Comparison of ENCODE assay signal across 8 cellular contexts in genomic region chr15:52481915-52482314, GRCh38. TPM values are rescaled to one million over a fixed set of nuclear protein-coding genes. Genes with fewer than 3 reads are reported as not detected.
A peak's percentile ranks its signal among the peaks of the same experiment; 100 is the strongest.
DNase-seq lines count a peak whose midpoint lies in the region; ATAC-seq and TF ChIP-seq lines count a peak whose summit lies in the region.

No MANE protein-coding gene starts in this region.

- in situ Hi-C loops in mammary epithelial cell (cut with MboI; ENCODE audit: low sequenced_read_pairs in 2 of 2) (no loop called here), astrocyte of the cerebellum (cut with HindIII; ENCODE audit: low sequenced_read_pairs) (no loop called here)

- TF ChIP-seq CTCF in mammary epithelial cell (conservative IDR thresholded peaks at IDR 0.05 in 1 of 2, IDR thresholded peaks at IDR 0.05 in 1 of 2; ENCODE audit: extremely low read depth in 1 of 2, insufficient read depth in 1 of 2, low read depth in 1 of 2, low read length in 2 of 2) (no peak), MCF 10A (IDR thresholded peaks at IDR 0.05; ENCODE audit: unreplicated experiment) (no peak), OCI-LY7 (conservative IDR thresholded peaks at IDR 0.05; ENCODE audit: low read length) (no peak), astrocyte of the cerebellum (IDR thresholded peaks at IDR 0.05; ENCODE audit: low read depth, low read length, missing control alignments) (no peak)

- H4K20me1 ChIP-seq in mammary epithelial cell (ENCODE audit: insufficient read depth, low read length) (no peaks in the 10 kb centered on the region), OCI-LY7 (ENCODE audit: insufficient read depth, low read length) (no peaks in the 10 kb centered on the region)

- H3K36me3 ChIP-seq in mammary epithelial cell (ENCODE audit: insufficient read depth, low read length) (no peaks in the 10 kb centered on the region), OCI-LY7 (ENCODE audit: insufficient read depth, low read length) (peaks cover 9% of the 10 kb centered on the region)
- H3K36me3 ChIP-seq in naive thymus-derived CD4-positive, alpha-beta T cell (ENCODE audit: control insufficient read depth in 2 of 3, insufficient read depth in 3 of 3, low read length in 3 of 3), result no peaks in the 10 kb centered on the region

- H3K27me3 ChIP-seq in mammary epithelial cell (ENCODE audit: insufficient read depth, low read length), result no peaks in the 10 kb centered on the region
- no peaks in the 10 kb centered on the region for H3K27me3 ChIP-seq in naive thymus-derived CD4-positive, alpha-beta T cell (ENCODE audit: control insufficient read depth in 2 of 2, insufficient read depth in 2 of 2, low read length in 2 of 2)

- H3K27me3 Mint-ChIP-seq in MCF 10A (ENCODE audit: insufficient read depth, unreplicated experiment), result no peaks in the 10 kb centered on the region
- no peaks in the 10 kb centered on the region for H3K27me3 Mint-ChIP-seq in naive thymus-derived CD4-positive, alpha-beta T cell

- ATAC-seq in HG02852 (IDR thresholded peaks at IDR 0.05; ENCODE audit: unreplicated experiment), result peak; percentile 100
- peak; percentile 99 for ATAC-seq in naive thymus-derived CD4-positive, alpha-beta T cell

- BruUV-seq in mammary epithelial cell (replicated peaks; lab: Mats Ljungman, UMichigan) (no TSS peak), MCF 10A (replicated peaks; lab: Mats Ljungman, UMichigan) (no TSS peak), OCI-LY7 (replicated peaks; lab: Mats Ljungman, UMichigan) (no TSS peak)

- H3K9ac ChIP-seq in mammary epithelial cell (ENCODE audit: insufficient read depth, low read length), result no peak overlapping the region

- intact Hi-C loops in mammary epithelial cell (cut with micrococcal nuclease), result loop anchor here (5.0 kb wide), 1 partner anchor 45 kb away; the partner anchor contains the start of gene MYO5A
- intact Hi-C loops in MCF 10A (cut with micrococcal nuclease), result no loop called here
- intact Hi-C loops in OCI-LY7 (cut with micrococcal nuclease; ENCODE audit: unreplicated experiment), result loop anchor here (1.0 to 5.0 kb wide), 4 partner anchors 16 to 195 kb away; partner anchors contain the start of genes ATOSA and MYO5A
- intact Hi-C loops in naive thymus-derived CD4-positive, alpha-beta T cell (cut with micrococcal nuclease), result loop anchor here (1.0 to 10.0 kb wide), 9 partner anchors 17 to 747 kb away; partner anchors contain the start of genes ARPP19 (in 1 of the 2) and LYSMD2 (in 1 of the 2)

- peak overlapping the region; percentile 44 for H3K27ac ChIP-seq in mammary epithelial cell (ENCODE audit: insufficient read depth, low read depth, low read length)
- peak overlapping the region; percentile 93 for H3K27ac ChIP-seq in OCI-LY7 (ENCODE audit: low read depth, low read length, poor library complexity, severe bottlenecking)
- H3K27ac ChIP-seq in naive thymus-derived CD4-positive, alpha-beta T cell (ENCODE audit: low read depth, low read length), result no peak overlapping the region

- CTCF ChIA-PET in mammary epithelial cell (lab: Charles Lee; ENCODE audit: low non-redundant PET), result no interaction called here
- CTCF ChIA-PET in MCF 10A (lab: Yijun Ruan, JAX), result interaction anchor here (0.5 to 0.8 kb wide), 4 partner anchors 9 to 1449 kb away, joined by 3 read pairs; no protein-coding TSS in a partner anchor
- CTCF ChIA-PET in OCI-LY7 (lab: Charles Lee; ENCODE audit: unreplicated experiment), result interaction anchor here (1.1 kb wide), 1 partner anchor 15 kb away, joined by 5 read pairs; no protein-coding TSS in a partner anchor
- CTCF ChIA-PET in naive thymus-derived CD4-positive, alpha-beta T cell (lab: Charles Lee), result interaction anchor here (0.5 to 0.8 kb wide), 2 partner anchors 46 to 106 kb away, joined by 3 read pairs; partner anchors contain the start of gene MYO5A

- peak overlapping the region; percentile 56 for H3K4me2 ChIP-seq in mammary epithelial cell (ENCODE audit: insufficient read depth, low read depth, low read length)
- peak overlapping the region; percentile 78 for H3K4me2 ChIP-seq in OCI-LY7 (ENCODE audit: low read length)

- H3K4me1 Mint-ChIP-seq in MCF 10A (ENCODE audit: insufficient read depth, unreplicated experiment), result peaks cover 38% of the 10 kb centered on the region
- peaks cover 56 to 71% (median 59%) of the 10 kb centered on the region in 7 donors for H3K4me1 Mint-ChIP-seq in naive thymus-derived CD4-positive, alpha-beta T cell

- peaks cover 39% of the 10 kb centered on the region for H3K4me1 ChIP-seq in mammary epithelial cell (ENCODE audit: insufficient read depth, low read length)
- peaks cover 57% of the 10 kb centered on the region for H3K4me1 ChIP-seq in OCI-LY7 (ENCODE audit: insufficient read depth, low read length, poor library complexity, severe bottlenecking)
- H3K4me1 ChIP-seq in naive thymus-derived CD4-positive, alpha-beta T cell (ENCODE audit: control insufficient read depth in 2 of 2, insufficient read depth in 2 of 2, low read length in 2 of 2), result peaks cover 30 to 43% of the 10 kb centered on the region in 2 donors

- no peak overlapping the region for H3K27ac Mint-ChIP-seq in MCF 10A (ENCODE audit: low read depth, unreplicated experiment)
- peak overlapping the region; percentile 15 to 88 (median 53) for H3K27ac Mint-ChIP-seq in naive thymus-derived CD4-positive, alpha-beta T cell

- H3K4me3 ChIP-seq in mammary epithelial cell (replicated peaks in 1 of 3; ENCODE audit: insufficient read depth in 1 of 3, low read depth in 2 of 3, low read length in 3 of 3) (no peak overlapping the region), OCI-LY7 (ENCODE audit: low read depth, low read length, poor library complexity, severe bottlenecking) (peak overlapping the region; percentile 55), astrocyte of the cerebellum (ENCODE audit: low read depth, low read length) (no peak overlapping the region)
- H3K4me3 ChIP-seq in naive thymus-derived CD4-positive, alpha-beta T cell (ENCODE audit: low read length), result peak overlapping the region; percentile 36

- DNase-seq in mammary epithelial cell, result peak; percentile 76
- no peak for DNase-seq in MCF 10A (ENCODE audit: unreplicated experiment)
- peak; percentile 94 for DNase-seq in OCI-LY7 (ENCODE audit: low spot score)
- DNase-seq in astrocyte of the cerebellum (ENCODE audit: low read depth), result peak; percentile 80
- DNase-seq in naive thymus-derived CD4-positive, alpha-beta T cell, result peak in 7 of 9 donors; percentile 75 to 91 (median 87)
- no peak for DNase-seq in NCI-H2107 treated with DMSO at 0.1 percent for 48 hours (lab: John Stamatoyannopoulos, UW; ENCODE audit: unreplicated experiment)
- no peak for DNase-seq in NCI-H446 (lab: John Stamatoyannopoulos, UW)

- H2AFZ ChIP-seq in mammary epithelial cell (ENCODE audit: low read depth, low read length) (no peak overlapping the region), OCI-LY7 (ENCODE audit: low read length) (peak overlapping the region; percentile 34; the same call in 1 of the 2 replicates)

- H3K9me3 ChIP-seq in mammary epithelial cell (replicated peaks; ENCODE audit: insufficient read depth, low read length) (no peaks in the 10 kb centered on the region), OCI-LY7 (ENCODE audit: low read length) (peaks cover 10% of the 10 kb centered on the region; the same call in 1 of the 2 replicates)
- no peaks in the 10 kb centered on the region for H3K9me3 ChIP-seq in naive thymus-derived CD4-positive, alpha-beta T cell (ENCODE audit: control insufficient read depth in 2 of 3, low read length in 3 of 3)

- H3K9me3 Mint-ChIP-seq in MCF 10A (ENCODE audit: unreplicated experiment), result no peaks in the 10 kb centered on the region
- H3K9me3 Mint-ChIP-seq in naive thymus-derived CD4-positive, alpha-beta T cell, result peaks cover 0 to 4% (median 0%) of the 10 kb centered on the region in 11 donors

- H3K9me2 ChIP-seq in OCI-LY7 (ENCODE audit: insufficient read depth, low read length), result no peaks in the 10 kb centered on the region

- WGBS in mammary epithelial cell (ENCODE audit: low coverage, missing lambda C conversion rate), result 17% methylated on average over 3 of the region's 3 CpGs

- POLR2A ChIA-PET in MCF 10A (lab: Yijun Ruan, JAX), result interaction anchor here (0.6 to 1.5 kb wide), 5 partner anchors 13 to 22 kb away, joined by 3 to 6 read pairs (median 3); no protein-coding TSS in a partner anchor
- POLR2A ChIA-PET in OCI-LY7 (lab: Charles Lee), result interaction anchor here (0.5 to 1.9 kb wide), 7 partner anchors 9 to 1201 kb away, joined by 3 to 9 read pairs (median 3); no protein-coding TSS in a partner anchor
- POLR2A ChIA-PET in naive thymus-derived CD4-positive, alpha-beta T cell (lab: Charles Lee), result interaction anchor here (0.8 to 2.0 kb wide), 3 partner anchors 40 to 74 kb away, joined by 3 to 5 read pairs (median 3); no protein-coding TSS in a partner anchor

- peaks cover 67% of the 10 kb centered on the region for H3K79me2 ChIP-seq in mammary epithelial cell (ENCODE audit: insufficient read depth, low read length)
- peaks cover 83% of the 10 kb centered on the region for H3K79me2 ChIP-seq in OCI-LY7 (ENCODE audit: insufficient read depth, low read depth, low read length)

- no peaks in the 10 kb centered on the region for H3K36me3 Mint-ChIP-seq in MCF 10A (ENCODE audit: insufficient read depth, unreplicated experiment)
- H3K36me3 Mint-ChIP-seq in naive thymus-derived CD4-positive, alpha-beta T cell, result peaks cover 0 to 16% (median 0%) of the 10 kb centered on the region in 5 donors

- H3K4me3 Mint-ChIP-seq in MCF 10A (ENCODE audit: unreplicated experiment), result no peak overlapping the region
- H3K4me3 Mint-ChIP-seq in naive thymus-derived CD4-positive, alpha-beta T cell, result peak overlapping the region; percentile 8 to 78 (median 58)

- dilution Hi-C loops in mammary epithelial cell (cut with HindIII; ENCODE audit: low sequenced_read_pairs), result no loop called here

RNA-seq across cellular contexts. Expression of gene MYO5A, which starts 46.8 kb away (rescaled TPM):
- 10 to 100 TPM; 79.5 to 79.7 TPM for total RNA-seq in mammary epithelial cell
- 40.2 TPM for polyA plus RNA-seq in mammary epithelial cell
- polyA minus RNA-seq in mammary epithelial cell, result 101 TPM
- total RNA-seq in MCF 10A (2022), result 28.9 and 35.7 TPM in 2 replicates
- total RNA-seq in OCI-LY7 (2014; rRNA removed; shearing (Covaris generic)), result 29.0 and 31.8 TPM in 2 replicates
- 41.9 and 42.0 TPM in 2 replicates for total RNA-seq in OCI-LY7 (2022)
- 10 to 100 TPM; 19.8 to 39.6 (median 23.3) TPM for total RNA-seq in naive thymus-derived CD4-positive, alpha-beta T cell
- 1 to 10 TPM; 4.2 to 5.7 TPM for polyA plus RNA-seq in naive thymus-derived CD4-positive, alpha-beta T cell

Comparison
In these comparisons a context has a peak if more than half of its experiments do, and no peak if none do; other contexts are left out.
1. DNase-seq: peak in mammary epithelial cell (single experiment), OCI-LY7 (single experiment), astrocyte of the cerebellum (single experiment) and naive thymus-derived CD4-positive, alpha-beta T cell (7 of 9); none in MCF 10A (single experiment), NCI-H2107 treated with DMSO at 0.1 percent for 48 hours (single experiment) and NCI-H446 (0 of 2).
2. H3K4me3 ChIP-seq: peak in OCI-LY7 (single experiment) and naive thymus-derived CD4-positive, alpha-beta T cell (single experiment); none in mammary epithelial cell (0 of 3) and astrocyte of the cerebellum (single experiment).